33 cellular contexts compared by ENCODE assay signal in the genomic region with DNA sequence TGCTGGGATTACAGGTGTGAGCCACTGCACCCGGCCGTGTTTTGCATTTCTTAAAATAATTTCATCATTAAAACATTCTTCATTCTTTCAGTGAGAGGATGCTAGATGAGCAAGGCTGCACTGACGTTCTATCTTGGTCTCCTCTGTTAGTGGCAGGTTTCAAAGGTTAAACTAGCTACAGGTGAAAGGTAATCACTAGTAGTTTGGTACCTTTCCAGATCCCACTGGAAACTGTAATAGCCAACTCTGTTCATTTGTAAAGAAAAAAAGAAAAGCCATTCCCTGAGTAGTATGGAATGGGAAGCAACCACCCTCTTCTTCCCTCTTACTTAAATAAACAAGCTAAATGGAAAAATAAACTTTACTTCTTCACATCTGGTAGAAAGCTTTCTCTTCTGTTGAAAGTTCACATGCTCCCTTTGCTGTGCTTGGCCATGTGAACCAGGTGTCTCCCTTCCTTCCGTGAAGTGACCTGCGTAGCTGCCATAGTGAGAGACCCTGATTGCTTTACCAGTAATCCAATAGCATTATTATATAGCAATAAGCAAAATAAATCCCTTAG.
"Had no signal": no experiment of that assay in that cellular context is flagged by ENCODE, and none has a peak within 500 bp of the region (broad histone marks: within the 10 kb centered on the region; RNA-seq: fewer than 3 reads in every experiment).

No MANE protein-coding gene starts in this region.

- H3K27me3 ChIP-seq: esophagus squamous epithelium, ovary, spleen, testis, tibial nerve, upper lobe of left lung had no signal

- H3K4me3 ChIP-seq: coronary artery, esophagus squamous epithelium, lung, mucosa of descending colon, ovary, psoas muscle, skin epidermis, spleen, testis, tibial nerve, upper lobe of left lung had no signal

- H3K4me3 Mint-ChIP-seq: immature natural killer cell; memory B cell; mesothelial cell of epicardium; naive B cell; natural killer cell treated with Interleukin-12 subunit alpha and Interleukin-12 subunit beta and Interleukin-15 and Interleukin-18, amount 100 ng/mL, for 72 hours; stimulated activated memory B cell treated with anti-CD40 and anti-IgM and Interleukin-4, amounts not matched to agents 10 μg/mL and 1 μg/mL and 100 μg/mL, for 72 hours had no signal

- H3K9me3 Mint-ChIP-seq: immature natural killer cell; memory B cell; mesothelial cell of epicardium; natural killer cell treated with Interleukin-12 subunit alpha and Interleukin-12 subunit beta and Interleukin-15 and Interleukin-18, amount 100 ng/mL, for 72 hours; stimulated activated memory B cell treated with anti-CD40 and anti-IgM and Interleukin-4, amounts not matched to agents 10 μg/mL and 1 μg/mL and 100 μg/mL, for 72 hours had no signal

- H3K27ac Mint-ChIP-seq: immature natural killer cell; memory B cell; mesothelial cell of epicardium; naive B cell; natural killer cell treated with Interleukin-12 subunit alpha and Interleukin-12 subunit beta and Interleukin-15 and Interleukin-18, amount 100 ng/mL, for 72 hours; stimulated activated memory B cell treated with anti-CD40 and anti-IgM and Interleukin-4, amounts not matched to agents 10 μg/mL and 1 μg/mL and 100 μg/mL, for 72 hours had no signal

- H3K9me3 ChIP-seq: esophagus squamous epithelium, mucosa of descending colon, ovary, psoas muscle, spleen, testis, tibial nerve, upper lobe of left lung had no signal

- H3K36me3 Mint-ChIP-seq: immature natural killer cell; memory B cell; mesothelial cell of epicardium; naive B cell; natural killer cell treated with Interleukin-12 subunit alpha and Interleukin-12 subunit beta and Interleukin-15 and Interleukin-18, amount 100 ng/mL, for 72 hours; stimulated activated memory B cell treated with anti-CD40 and anti-IgM and Interleukin-4, amounts not matched to agents 10 μg/mL and 1 μg/mL and 100 μg/mL, for 72 hours had no signal

- FAIRE-seq: frontal cortex, urothelium cell line had no signal

- H3K27me3 Mint-ChIP-seq: memory B cell; naive B cell; stimulated activated memory B cell treated with anti-CD40 and anti-IgM and Interleukin-4, amounts not matched to agents 10 μg/mL and 1 μg/mL and 100 μg/mL, for 72 hours had no signal

- H3K27ac ChIP-seq: coronary artery, esophagus squamous epithelium, ovary, psoas muscle, skin epidermis, spleen, testis, tibial nerve, upper lobe of left lung had no signal

- DNase-seq: dermis blood vessel endothelial cell; effector memory CD4-positive, alpha-beta T cell; erythroblast; esophagus squamous epithelium; hypothalamus; immature natural killer cell; islet precursor cell; kidney glomerular epithelial cell; left colon; left ventricle myocardium superior; mucosa of descending colon; naive B cell; occipital lobe; ovary; posterior cingulate gyrus; psoas muscle; right cardiac atrium; spleen; stimulated activated CD4-positive, alpha-beta T cell treated with anti-CD3 and anti-CD28 coated beads, Interleukin-4, amount 100 ng/mL, for 4 hours; stimulated activated naive CD8-positive, alpha-beta T cell treated with anti-CD3 and anti-CD28 coated beads, Interleukin-15, Interleukin-2, amounts not matched to agents 100 U/mL and 50 U/mL, for 24 hours; substantia nigra; testis; upper lobe of left lung had no signal

- H3K36me3 ChIP-seq: esophagus squamous epithelium, ovary, spleen, tibial nerve, upper lobe of left lung had no signal

- H3K4me1 ChIP-seq: esophagus squamous epithelium, psoas muscle, spleen, tibial nerve, upper lobe of left lung had no signal

- H3K4me1 Mint-ChIP-seq: immature natural killer cell; memory B cell; naive B cell; stimulated activated memory B cell treated with anti-CD40 and anti-IgM and Interleukin-4, amounts not matched to agents 10 μg/mL and 1 μg/mL and 100 μg/mL, for 72 hours had no signal

- ATAC-seq: left colon; left ventricle myocardium superior; mucosa of descending colon; natural killer cell treated with Interleukin-12 subunit alpha and Interleukin-12 subunit beta and Interleukin-15 and Interleukin-18, amount 100 ng/mL, for 72 hours; psoas muscle; right cardiac atrium; stimulated activated memory B cell treated with anti-CD40 and anti-IgM and Interleukin-4, amounts not matched to agents 10 μg/mL and 1 μg/mL and 100 μg/mL, for 72 hours; stimulated activated naive CD8-positive, alpha-beta T cell treated with anti-CD3 and anti-CD28 coated beads, Interleukin-15, Interleukin-2, amounts not matched to agents 100 U/mL and 50 U/mL, for 24 hours had no signal
